Comparison of ENCODE assay signal across 17 cellular contexts in genomic region chr11:71338806-71339177, GRCh38.
A peak's percentile ranks its signal among the peaks of the same experiment; 100 is the strongest.
DNase-seq lines count a peak whose midpoint lies in the region; TF ChIP-seq lines count a peak whose summit lies in the region.
"Had no signal": no experiment of that assay in that cellular context is flagged by ENCODE, and none has a peak within 500 bp of the region (broad histone marks: within the 10 kb centered on the region; RNA-seq: fewer than 3 reads in every experiment).

No MANE protein-coding gene starts in this region.

- TF ChIP-seq CTCF in fibroblast of lung (conservative IDR thresholded peaks at IDR 0.05 in 1 of 2, IDR thresholded peaks at IDR 0.05 in 1 of 2; ENCODE audit: low read depth in 1 of 2, low read length in 2 of 2) (no peak), neural progenitor cell (IDR thresholded peaks at IDR 0.05) (no peak)

- H3K27me3 ChIP-seq in GM23248 (replicated peaks; ENCODE audit: insufficient read depth) (peaks cover 52% of the 10 kb centered on the region), fibroblast of lung (ENCODE audit: control insufficient read depth, insufficient read depth, low read length) (no peaks in the 10 kb centered on the region), skeletal muscle satellite cell (ENCODE audit: control insufficient read depth, insufficient read depth, low read length) (peaks cover 38% of the 10 kb centered on the region), neural progenitor cell (no peaks in the 10 kb centered on the region), Karpas-422 (ENCODE audit: low read length) (no peaks in the 10 kb centered on the region)

- no peak overlapping the region for H3K27ac Mint-ChIP-seq in neural progenitor cell
- H3K27ac Mint-ChIP-seq: CD4-positive, CD25-positive, alpha-beta regulatory T cell had no signal

- H2AFZ ChIP-seq in GM23248 (no peak overlapping the region), fibroblast of lung (ENCODE audit: low read length) (no peak overlapping the region), neural progenitor cell (replicated peaks) (no peak overlapping the region), Karpas-422 (ENCODE audit: low read length) (no peak overlapping the region)
- H2AFZ ChIP-seq: PC-9 had no signal

- in situ Hi-C loops in GM23248 (cut with MboI) = no loop called here

- no peaks in the 10 kb centered on the region for H3F3A ChIP-seq in GM23248 (ENCODE audit: insufficient read depth)
- no peaks in the 10 kb centered on the region for H3F3A ChIP-seq in neural progenitor cell (ENCODE audit: low read depth)

- H3K36me3 ChIP-seq in GM23248 (ENCODE audit: low read depth) (no peaks in the 10 kb centered on the region), SK-N-MC (ENCODE audit: insufficient read depth, low read length) (no peaks in the 10 kb centered on the region), fibroblast of lung (ENCODE audit: control insufficient read depth, insufficient read depth, low read length) (no peaks in the 10 kb centered on the region), skeletal muscle satellite cell (ENCODE audit: insufficient read depth, low read length) (no peaks in the 10 kb centered on the region), neural progenitor cell (no peaks in the 10 kb centered on the region), Karpas-422 (ENCODE audit: insufficient read depth, low read length) (no peaks in the 10 kb centered on the region)
- H3K36me3 ChIP-seq: HAP-1 had no signal

- peaks cover 11% of the 10 kb centered on the region for H3K27me3 Mint-ChIP-seq in neural progenitor cell (ENCODE audit: insufficient read depth, low read depth)

- DNase-seq in GM23248 (no peak), SK-N-MC (ENCODE audit: low read depth, low spot score) (no peak), fibroblast of lung (ENCODE audit: low read depth in 2 of 2) (peak in 1 of 2 donors; percentile 58), neural progenitor cell (ENCODE audit: low spot score) (no peak), DMS53 (lab: John Stamatoyannopoulos, UW) (no peak), H4 (ENCODE audit: low spot score) (no peak), Karpas-422 (no peak)
- DNase-seq: AML-193; CD4-positive, CD25-positive, alpha-beta regulatory T cell; KBM-7; NCI-H1092; NCI-H2081 treated with DMSO at 0.1 percent for 48 hours; NCI-H510A; NCI-H82; PC-9 had no signal

- no peaks in the 10 kb centered on the region for H4K20me1 ChIP-seq in GM23248 (ENCODE audit: insufficient read depth)
- no peaks in the 10 kb centered on the region for H4K20me1 ChIP-seq in fibroblast of lung (ENCODE audit: control insufficient read depth, extremely low read depth, insufficient read depth, low read length)
- H4K20me1 ChIP-seq in neural progenitor cell (ENCODE audit: low read depth) = no peaks in the 10 kb centered on the region
- H4K20me1 ChIP-seq in Karpas-422 (ENCODE audit: insufficient read depth, low read depth, low read length) = 0 out of 2 replicates have a peak, but pooled peaks cover 3% of the 10 kb centered on the region

- peak overlapping the region; percentile 16 for H3K4me2 ChIP-seq in GM23248 (ENCODE audit: unreplicated experiment)
- peak overlapping the region; percentile 58 for H3K4me2 ChIP-seq in fibroblast of lung (ENCODE audit: extremely low read depth, insufficient read depth, low read length)
- H3K4me2 ChIP-seq in skeletal muscle satellite cell (ENCODE audit: low read length) = peak overlapping the region; percentile 52
- no peak overlapping the region for H3K4me2 ChIP-seq in neural progenitor cell
- no peak overlapping the region for H3K4me2 ChIP-seq in Karpas-422 (ENCODE audit: low read depth, low read length, poor library complexity, severe bottlenecking)
- H3K4me2 ChIP-seq: PC-9 had no signal

- peaks cover 5% of the 10 kb centered on the region for H3K9me3 Mint-ChIP-seq in neural progenitor cell

- H3K36me3 Mint-ChIP-seq in neural progenitor cell = no peaks in the 10 kb centered on the region
- H3K36me3 Mint-ChIP-seq: CD4-positive, CD25-positive, alpha-beta regulatory T cell had no signal

- peaks cover 2% of the 10 kb centered on the region for H3K4me1 Mint-ChIP-seq in neural progenitor cell
- H3K4me1 Mint-ChIP-seq: CD4-positive, CD25-positive, alpha-beta regulatory T cell had no signal

- H3K79me2 ChIP-seq in GM23248 (ENCODE audit: insufficient read depth) = no peaks in the 10 kb centered on the region
- H3K79me2 ChIP-seq in fibroblast of lung (ENCODE audit: control insufficient read depth, insufficient read depth, low read length) = no peaks in the 10 kb centered on the region
- no peaks in the 10 kb centered on the region for H3K79me2 ChIP-seq in neural progenitor cell (ENCODE audit: low read depth)
- no peaks in the 10 kb centered on the region for H3K79me2 ChIP-seq in Karpas-422 (ENCODE audit: low read length)

- H3K27ac ChIP-seq in GM23248 = no peak overlapping the region
- H3K27ac ChIP-seq in SK-N-MC = peak overlapping the region; percentile 96
- peak overlapping the region; percentile 56 for H3K27ac ChIP-seq in fibroblast of lung (ENCODE audit: insufficient read depth, low read length)
- H3K27ac ChIP-seq in neural progenitor cell = no peak overlapping the region
- no peak overlapping the region for H3K27ac ChIP-seq in Karpas-422 (ENCODE audit: low read length)
- H3K27ac ChIP-seq: PC-9 had no signal

- H3K4me1 ChIP-seq in GM23248 (ENCODE audit: insufficient read depth) = peaks cover 8% of the 10 kb centered on the region; the same call in 1 of the 2 replicates
- H3K4me1 ChIP-seq in fibroblast of lung (ENCODE audit: control insufficient read depth, extremely low read depth, insufficient read depth, low read length) = peaks cover 5% of the 10 kb centered on the region
- peaks cover 11% of the 10 kb centered on the region for H3K4me1 ChIP-seq in skeletal muscle satellite cell (ENCODE audit: control insufficient read depth, insufficient read depth, low read length)
- H3K4me1 ChIP-seq in neural progenitor cell = no peaks in the 10 kb centered on the region
- H3K4me1 ChIP-seq in Karpas-422 (ENCODE audit: low read length) = no peaks in the 10 kb centered on the region
- H3K4me1 ChIP-seq: HAP-1 had no signal

- H3K4me3 Mint-ChIP-seq in neural progenitor cell = no peak overlapping the region
- H3K4me3 Mint-ChIP-seq: CD4-positive, CD25-positive, alpha-beta regulatory T cell had no signal

- H3K9me2 ChIP-seq in GM23248 (ENCODE audit: insufficient read depth) (no peaks in the 10 kb centered on the region), Karpas-422 (replicated peaks; ENCODE audit: insufficient read depth, low read length) (no peaks in the 10 kb centered on the region)

- no peak overlapping the region for H3K9ac ChIP-seq in GM23248
- H3K9ac ChIP-seq in SK-N-MC (ENCODE audit: insufficient read length) = no peak overlapping the region
- H3K9ac ChIP-seq in fibroblast of lung (ENCODE audit: insufficient read depth, low read length) = no peak overlapping the region
- H3K9ac ChIP-seq in skeletal muscle satellite cell (ENCODE audit: low read depth, low read length) = no peak overlapping the region
- H3K9ac ChIP-seq in neural progenitor cell = no peak overlapping the region
- no peak overlapping the region for H3K9ac ChIP-seq in Karpas-422 (ENCODE audit: low read length)

- 19 to 22% methylated on average over 4 of the region's 4 CpGs for WGBS in GM23248 (ENCODE audit: low coverage in 1 of 2, low lambda C conversion rate in 2 of 2, missing lambda C conversion rate in 2 of 2), 2 experiments

- no peak overlapping the region for H3K4me3 ChIP-seq in GM23248
- H3K4me3 ChIP-seq in SK-N-MC = peak overlapping the region; percentile 25; the same call in 1 of the 2 replicates
- H3K4me3 ChIP-seq in fibroblast of lung (replicated peaks in 1 of 4; ENCODE audit: control extremely low read depth in 1 of 4, insufficient read depth in 1 of 4, low read depth in 3 of 4, low read length in 4 of 4) = peak overlapping the region in 1 of 4 experiments; percentile 6
- H3K4me3 ChIP-seq in skeletal muscle satellite cell (ENCODE audit: low read length) = no peak overlapping the region
- no peak overlapping the region for H3K4me3 ChIP-seq in neural progenitor cell
- H3K4me3 ChIP-seq in Karpas-422 (ENCODE audit: low read length) = no peak overlapping the region
- H3K4me3 ChIP-seq: HAP-1, PC-9 had no signal

- H3K9me3 ChIP-seq in GM23248 (ENCODE audit: low read depth) (no peaks in the 10 kb centered on the region), SK-N-MC (ENCODE audit: low read depth, low read length) (peaks cover 3% of the 10 kb centered on the region; the same call in 1 of the 2 replicates), fibroblast of lung (ENCODE audit: control insufficient read depth, insufficient read depth, low read depth, low read length) (no peaks in the 10 kb centered on the region), skeletal muscle satellite cell (replicated peaks; ENCODE audit: low read length) (no peaks in the 10 kb centered on the region), neural progenitor cell (ENCODE audit: low read depth) (no peaks in the 10 kb centered on the region), Karpas-422 (ENCODE audit: low read length) (no peaks in the 10 kb centered on the region)
- H3K9me3 ChIP-seq: HAP-1 had no signal

Comparison
In these comparisons a context has a peak if more than half of its experiments do, and no peak if none do; other contexts are left out.
1. H3K27ac ChIP-seq: peak in SK-N-MC (single experiment) and fibroblast of lung (single experiment); none in GM23248 (single experiment), neural progenitor cell (single experiment) and Karpas-422 (single experiment).
2. H3K4me2 ChIP-seq: peak in GM23248 (single experiment), fibroblast of lung (single experiment) and skeletal muscle satellite cell (single experiment); none in neural progenitor cell (single experiment) and Karpas-422 (single experiment).